8 cellular contexts compared by ENCODE assay signal in genomic region chr9:73270967-73271722, GRCh38.
DNase-seq lines count a peak whose midpoint lies in the region; ATAC-seq and TF ChIP-seq lines count a peak whose summit lies in the region.

No MANE protein-coding gene starts in this region.

- H3K36me3 ChIP-seq in endodermal cell (ENCODE audit: control insufficient read depth, insufficient read depth, low read length): no peaks in the 10 kb centered on the region

- no peaks in the 10 kb centered on the region for H3K9me3 ChIP-seq in endodermal cell (ENCODE audit: control insufficient read depth, low read length)

- H3K27me3 ChIP-seq in endodermal cell (ENCODE audit: control insufficient read depth, insufficient read depth, low read length, poor library complexity, severe bottlenecking): peaks cover 14% of the 10 kb centered on the region

- no peak overlapping the region for H3K27ac Mint-ChIP-seq in endodermal cell

- ATAC-seq in stimulated activated naive CD8-positive, alpha-beta T cell treated with anti-CD3 and anti-CD28 coated beads, Interleukin-15, Interleukin-2, amounts not matched to agents 100 U/mL and 50 U/mL, for 24 hours: no peak
- ATAC-seq in GM18520 (IDR thresholded peaks at IDR 0.05; ENCODE audit: unreplicated experiment): no peak

- H3K36me3 Mint-ChIP-seq in endodermal cell (ENCODE audit: low read depth): no peaks in the 10 kb centered on the region

- H3K4me3 ChIP-seq in NB4 (ENCODE audit: low read depth, low read length) (no peak overlapping the region), fibroblast of the aortic adventitia (ENCODE audit: low read depth, low read length) (no peak overlapping the region), endodermal cell (ENCODE audit: low read length) (no peak overlapping the region)

- H3K4me1 ChIP-seq in endodermal cell (ENCODE audit: control insufficient read depth, insufficient read depth, low read length): peaks cover 4% of the 10 kb centered on the region

- no peak overlapping the region for H3K4me3 Mint-ChIP-seq in endodermal cell

- H3K9ac ChIP-seq in endodermal cell (ENCODE audit: extremely low read depth, low read length, poor library complexity, severe bottlenecking): no peak overlapping the region

- peaks cover 2% of the 10 kb centered on the region for H3K9me3 Mint-ChIP-seq in endodermal cell

- WGBS in endodermal cell (ENCODE audit: insufficient coverage in 1 of 2, insufficient read length in 1 of 2), 2 experiments: 77% methylated on average over 3 of the region's 3 CpGs; no CpG with 5 or more reads in 1 of the 2 experiments

- H3K27ac ChIP-seq in endodermal cell (ENCODE audit: low read depth, low read length): no peak overlapping the region

- TF ChIP-seq POLR2A in NB4 (IDR thresholded peaks at IDR 0.05; ENCODE audit: extremely low read depth, insufficient read length): no peak

- TF ChIP-seq CTCF in NB4 (IDR thresholded peaks at IDR 0.05; ENCODE audit: low read depth, low read length) (no peak), fibroblast of the aortic adventitia (IDR thresholded peaks at IDR 0.05; ENCODE audit: insufficient read depth, low read length) (no peak), endodermal cell (conservative IDR thresholded peaks at IDR 0.05) (no peak)

- H3K27me3 Mint-ChIP-seq in endodermal cell (ENCODE audit: insufficient read depth): peaks cover 8% of the 10 kb centered on the region

- peaks cover 43% of the 10 kb centered on the region for H3K4me1 Mint-ChIP-seq in endodermal cell

- peak; percentile 9 for DNase-seq in AG08396 (ENCODE audit: low spot score)
- peak; percentile 91 for DNase-seq in H4 (ENCODE audit: low spot score)
- peak; percentile 69 for DNase-seq in NB4 (ENCODE audit: low read depth)
- DNase-seq in fibroblast of the aortic adventitia (ENCODE audit: low read depth): peak; percentile 88
- DNase-seq in stimulated activated naive CD8-positive, alpha-beta T cell treated with anti-CD3 and anti-CD28 coated beads, Interleukin-15, Interleukin-2, amounts not matched to agents 100 U/mL and 50 U/mL, for 24 hours: no peak
- no peak for DNase-seq in D341Med (ENCODE audit: low spot score)
- no peak for DNase-seq in endodermal cell

Comparison
In these comparisons a context has a peak if more than half of its experiments do, and no peak if none do; other contexts are left out.
1. DNase-seq: peak in AG08396 (single experiment), H4 (single experiment), NB4 (single experiment) and fibroblast of the aortic adventitia (single experiment); none in stimulated activated naive CD8-positive, alpha-beta T cell treated with anti-CD3 and anti-CD28 coated beads, Interleukin-15, Interleukin-2, amounts not matched to agents 100 U/mL and 50 U/mL, for 24 hours (single experiment), D341Med (single experiment) and endodermal cell (single experiment).